11 cellular contexts compared by ENCODE assay signal in the genomic region with DNA sequence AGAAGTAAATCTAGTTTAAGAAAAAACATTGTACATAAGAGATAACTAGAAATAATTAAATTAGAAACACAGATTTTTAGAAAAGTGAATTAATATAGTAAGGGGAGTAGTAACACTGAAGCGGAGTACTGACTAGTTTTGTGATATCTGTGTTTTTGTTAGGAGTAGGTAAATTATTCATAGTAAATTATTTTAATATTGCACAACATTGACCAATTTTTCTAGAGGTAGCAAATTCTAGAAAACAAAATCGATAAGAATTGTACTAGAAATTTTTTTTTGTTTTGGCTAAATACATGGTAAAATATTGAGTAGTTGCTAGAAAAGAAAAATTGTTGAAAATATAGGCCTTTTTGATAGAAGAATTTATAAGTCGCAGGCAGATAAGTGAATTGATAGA.
DNase-seq lines count a peak whose midpoint lies in the region; ATAC-seq and TF ChIP-seq lines count a peak whose summit lies in the region.
"Had no signal": no experiment of that assay in that cellular context is flagged by ENCODE, and none has a peak within 500 bp of the region (broad histone marks: within the 10 kb centered on the region; RNA-seq: fewer than 3 reads in every experiment).

No MANE protein-coding gene starts in this region.

- H3K27ac Mint-ChIP-seq in progenitor cell of endocrine pancreas, result no peak overlapping the region

- no peaks in the 10 kb centered on the region for H3K27me3 Mint-ChIP-seq in progenitor cell of endocrine pancreas

- H4K20me1 ChIP-seq in PC-3 (ENCODE audit: low read length), result no peaks in the 10 kb centered on the region

- H3K9me3 Mint-ChIP-seq in progenitor cell of endocrine pancreas (ENCODE audit: low read depth), result no peaks in the 10 kb centered on the region

- H3K9me2 ChIP-seq in PC-3 (replicated peaks; ENCODE audit: low read length), result no peaks in the 10 kb centered on the region

- POLR2A ChIA-PET in PC-3 (lab: Charles Lee; ENCODE audit: unreplicated experiment), result no interaction called here

- peak overlapping the region; percentile 65 for H3K4me3 Mint-ChIP-seq in progenitor cell of endocrine pancreas (ENCODE audit: low read depth)

- H3K36me3 Mint-ChIP-seq in progenitor cell of endocrine pancreas (ENCODE audit: insufficient read depth), result peaks cover 13% of the 10 kb centered on the region

- TF ChIP-seq CTCF in PC-3 (conservative IDR thresholded peaks at IDR 0.05; ENCODE audit: low read depth, low read length), result no peak
- no peak for TF ChIP-seq CTCF in epithelial cell of proximal tubule (conservative IDR thresholded peaks at IDR 0.05; ENCODE audit: low read depth, low read length)
- no peak for TF ChIP-seq CTCF in progenitor cell of endocrine pancreas (IDR thresholded peaks at IDR 0.05; ENCODE audit: unreplicated experiment)
- TF ChIP-seq CTCF in mucosa of descending colon (IDR thresholded peaks at IDR 0.05), result no peak

- H3F3A ChIP-seq in PC-3 (ENCODE audit: low read length, unreplicated experiment), result no peaks in the 10 kb centered on the region

- BruUV-seq in PC-3 (replicated peaks; lab: Mats Ljungman, UMichigan), result no TSS peak

- H3K27me3 ChIP-seq in PC-3 (ENCODE audit: low read length), result no peaks in the 10 kb centered on the region

- H3K79me2 ChIP-seq in PC-3 (ENCODE audit: low read length), result peaks cover 61% of the 10 kb centered on the region

- no peaks in the 10 kb centered on the region for H3K36me3 ChIP-seq in PC-3 (ENCODE audit: low read depth, low read length)
- H3K36me3 ChIP-seq in mucosa of descending colon (ENCODE audit: low read depth), result no peaks in the 10 kb centered on the region

- peaks cover 21% of the 10 kb centered on the region for H3K4me1 Mint-ChIP-seq in progenitor cell of endocrine pancreas (ENCODE audit: low read depth)

- H3K4me1 ChIP-seq in PC-3 (ENCODE audit: insufficient read depth, low read length) (peaks cover 4% of the 10 kb centered on the region), mucosa of descending colon (ENCODE audit: low read depth) (peaks cover 4% of the 10 kb centered on the region)

- peak overlapping the region; percentile 93; the same call in 1 of the 2 replicates for H3K4me2 ChIP-seq in PC-3 (ENCODE audit: low read length)

- H3K4me3 ChIP-seq in GM08714 (ENCODE audit: low read length), result peak overlapping the region; percentile 99; the same call in 1 of the 2 replicates
- 0 out of 2 replicates have a peak overlapping the region, but pooled peaks have one; percentile 35 for H3K4me3 ChIP-seq in PC-3 (ENCODE audit: low read length)
- H3K4me3 ChIP-seq in epithelial cell of proximal tubule (ENCODE audit: low read depth, low read length), result peak overlapping the region; percentile 60
- H3K4me3 ChIP-seq in mucosa of descending colon, result no peak overlapping the region

- ATAC-seq in PC-3 (no peak), mucosa of descending colon (no peak)

- H2AFZ ChIP-seq in PC-3 (ENCODE audit: low read length), result no peak overlapping the region

- H3K9me3 ChIP-seq in PC-3 (ENCODE audit: low read length) (no peaks in the 10 kb centered on the region), mucosa of descending colon (no peaks in the 10 kb centered on the region)

- CTCF ChIA-PET in PC-3 (lab: Charles Lee), result no interaction called here

- no peak overlapping the region for H3K9ac ChIP-seq in PC-3 (ENCODE audit: low read length)

- no peak overlapping the region for H3K27ac ChIP-seq in PC-3 (ENCODE audit: low read length)

- DNase-seq in PC-3, result no peak
- no peak for DNase-seq in epithelial cell of proximal tubule (ENCODE audit: low read depth)
- DNase-seq in progenitor cell of endocrine pancreas (ENCODE audit: low spot score, unreplicated experiment), result no peak
- no peak for DNase-seq in epidermal melanocyte (ENCODE audit: insufficient read length, low spot score)
- no peak for DNase-seq in NCI-H69 (lab: John Stamatoyannopoulos, UW)
- DNase-seq in mucosa of descending colon, result no peak
- DNase-seq in OCI-M2 (lab: John Stamatoyannopoulos, UW; ENCODE audit: unreplicated experiment), result no peak
- DNase-seq: activated CD4-positive, alpha-beta T cell treated with anti-CD3 and anti-CD28 coated beads, Interleukin-2, amount 50 U/mL, for 48 hours; activated gamma-delta T cell; NCI-H187 treated with DMSO at 0.1 percent for 48 hours had no signal

- intact Hi-C loops in PC-3 (cut with micrococcal nuclease), result no loop called here
- intact Hi-C loops in mucosa of descending colon (cut with DNase I, micrococcal nuclease), result no loop called here
